In the genomic region with DNA sequence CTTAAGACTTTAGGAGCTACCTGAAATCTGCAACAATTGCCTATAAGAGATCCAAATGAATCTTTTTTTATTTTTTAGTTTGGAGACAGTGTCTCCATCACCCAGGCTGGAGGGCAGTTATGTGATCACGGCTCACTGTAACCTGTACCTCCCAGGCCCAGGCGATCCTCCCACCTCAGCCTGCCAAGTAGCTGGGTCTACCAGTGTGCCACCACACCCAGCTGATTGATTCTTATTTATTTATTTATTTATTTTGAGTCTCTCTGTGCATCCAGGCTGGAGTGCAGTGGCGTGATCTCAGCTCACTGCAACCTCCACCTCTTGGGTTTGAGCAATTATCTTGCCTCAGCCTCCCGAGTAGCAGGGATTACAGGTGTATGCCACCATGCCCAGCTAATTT, we compare ENCODE assay signal across 27 cellular contexts.
"Had no signal": no experiment of that assay in that cellular context is flagged by ENCODE, and none has a peak within 500 bp of the region (broad histone marks: within the 10 kb centered on the region; RNA-seq: fewer than 3 reads in every experiment).

No MANE protein-coding gene starts in this region.

- H3K4me3 ChIP-seq: pancreas, psoas muscle, right lobe of liver, sigmoid colon, stomach, thoracic aorta, thyroid gland, transverse colon, upper lobe of right lung, vagina had no signal

- H3K27me3 Mint-ChIP-seq: naive thymus-derived CD8-positive, alpha-beta T cell; natural killer cell treated with Interleukin-12 subunit alpha and Interleukin-12 subunit beta and Interleukin-15 and Interleukin-18, amount 100 ng/mL, for 72 hours; stimulated activated naive B cell treated with anti-CD40 and anti-IgM and Interleukin-4, amounts not matched to agents 10 μg/mL and 1 μg/mL and 100 μg/mL, for 72 hours; stimulated activated naive CD8-positive, alpha-beta T cell treated with anti-CD3 and anti-CD28 coated beads, Interleukin-15, Interleukin-2, amounts not matched to agents 100 ng/mL and 50 ng/mL, for 24 hours; type B pancreatic cell had no signal

- H3K9me3 ChIP-seq: neutrophil, pancreas, psoas muscle, right lobe of liver, sigmoid colon, stomach, thoracic aorta, thyroid gland, transverse colon, upper lobe of right lung, vagina had no signal

- FAIRE-seq: pancreas, small intestine had no signal

- DNase-seq: naive thymus-derived CD8-positive, alpha-beta T cell; nephron progenitor cell; nucleus accumbens; pancreas; psoas muscle; right cardiac atrium; right lobe of liver; sigmoid colon; small intestine; stimulated activated CD4-positive, alpha-beta T cell treated with anti-CD3 and anti-CD28 coated beads, Interleukin-15, amount 100 ng/mL, for 24 hours; stimulated activated CD4-positive, alpha-beta T cell treated with anti-CD3 and anti-CD28 coated beads, Interleukin-2, amount 100 ng/mL, for 24 hours; stimulated activated CD4-positive, alpha-beta T cell treated with anti-CD3 and anti-CD28 coated beads, Interleukin-2, amount 100 ng/mL, for 48 hours; stimulated activated CD4-positive, alpha-beta T cell treated with anti-CD3 and anti-CD28 coated beads, Interleukin-4, amount 100 ng/mL, for 24 hours; stimulated activated naive B cell treated with anti-CD40 and anti-IgM and Interleukin-4, amounts not matched to agents 10 μg/mL and 1 μg/mL and 100 μg/mL, for 72 hours; stimulated activated naive CD4-positive, alpha-beta T cell treated with Interleukin-2 at 50 U/mL for 16 hours; stomach; thyroid gland; transverse colon; upper lobe of right lung had no signal

- H3K27ac Mint-ChIP-seq: natural killer cell treated with Interleukin-12 subunit alpha and Interleukin-12 subunit beta and Interleukin-15 and Interleukin-18, amount 100 ng/mL, for 72 hours; nephron progenitor cell; stimulated activated effector memory CD8-positive, alpha-beta T cell treated with anti-CD3 and anti-CD28 coated beads, Interleukin-12 subunit alpha, Interleukin-12 subunit beta, amount 100 ng/mL, for 72 hours; stimulated activated naive B cell treated with anti-CD40 and anti-IgM and Interleukin-4, amounts not matched to agents 10 μg/mL and 1 μg/mL and 100 μg/mL, for 72 hours; stimulated activated naive CD8-positive, alpha-beta T cell treated with anti-CD3 and anti-CD28 coated beads, Interleukin-15, Interleukin-2, amounts not matched to agents 100 ng/mL and 50 ng/mL, for 24 hours; type B pancreatic cell had no signal

- H3K9me3 Mint-ChIP-seq: natural killer cell treated with Interleukin-12 subunit alpha and Interleukin-12 subunit beta and Interleukin-15 and Interleukin-18, amount 100 ng/mL, for 72 hours; stimulated activated effector memory CD8-positive, alpha-beta T cell treated with anti-CD3 and anti-CD28 coated beads, Interleukin-12 subunit alpha, Interleukin-12 subunit beta, amount 100 ng/mL, for 72 hours had no signal

- H3K36me3 ChIP-seq: neutrophil, pancreas, right lobe of liver, sigmoid colon, stomach, thoracic aorta, thyroid gland, transverse colon, upper lobe of right lung, vagina had no signal

- H3K36me3 Mint-ChIP-seq: natural killer cell treated with Interleukin-12 subunit alpha and Interleukin-12 subunit beta and Interleukin-15 and Interleukin-18, amount 100 ng/mL, for 72 hours; stimulated activated effector memory CD8-positive, alpha-beta T cell treated with anti-CD3 and anti-CD28 coated beads, Interleukin-12 subunit alpha, Interleukin-12 subunit beta, amount 100 ng/mL, for 72 hours had no signal

- ATAC-seq: naive thymus-derived CD8-positive, alpha-beta T cell; natural killer cell treated with Interleukin-12 subunit alpha and Interleukin-12 subunit beta and Interleukin-15 and Interleukin-18, amount 100 ng/mL, for 72 hours; pancreas; psoas muscle; right cardiac atrium; right lobe of liver; stimulated activated effector memory CD8-positive, alpha-beta T cell treated with anti-CD3 and anti-CD28 coated beads, Interleukin-12 subunit alpha, Interleukin-12 subunit beta, amount 100 ng/mL, for 72 hours; stimulated activated naive B cell treated with anti-CD40 and anti-IgM and Interleukin-4, amounts not matched to agents 10 μg/mL and 1 μg/mL and 100 μg/mL, for 72 hours; upper lobe of right lung had no signal

- H3K27me3 ChIP-seq: neutrophil, pancreas, right lobe of liver, sigmoid colon, stomach, thyroid gland, transverse colon, upper lobe of right lung, vagina had no signal

- H3K27ac ChIP-seq: neutrophil, psoas muscle, right lobe of liver, stomach, thyroid gland, upper lobe of right lung, vagina had no signal

- H3K4me3 Mint-ChIP-seq: natural killer cell treated with Interleukin-12 subunit alpha and Interleukin-12 subunit beta and Interleukin-15 and Interleukin-18, amount 100 ng/mL, for 72 hours; nephron progenitor cell; neural crest cell; stimulated activated effector memory CD8-positive, alpha-beta T cell treated with anti-CD3 and anti-CD28 coated beads, Interleukin-12 subunit alpha, Interleukin-12 subunit beta, amount 100 ng/mL, for 72 hours; stimulated activated naive B cell treated with anti-CD40 and anti-IgM and Interleukin-4, amounts not matched to agents 10 μg/mL and 1 μg/mL and 100 μg/mL, for 72 hours; stimulated activated naive CD8-positive, alpha-beta T cell treated with anti-CD3 and anti-CD28 coated beads, Interleukin-15, Interleukin-2, amounts not matched to agents 100 ng/mL and 50 ng/mL, for 24 hours; type B pancreatic cell had no signal

- H3K4me1 Mint-ChIP-seq: nephron progenitor cell; stimulated activated effector memory CD8-positive, alpha-beta T cell treated with anti-CD3 and anti-CD28 coated beads, Interleukin-12 subunit alpha, Interleukin-12 subunit beta, amount 100 ng/mL, for 72 hours had no signal
